20 cellular contexts compared by ENCODE assay signal in genomic region chr11:15665368-15665871, GRCh38.
DNase-seq lines count a peak whose midpoint lies in the region; ATAC-seq and TF ChIP-seq lines count a peak whose summit lies in the region.
"Had no signal": no experiment of that assay in that cellular context is flagged by ENCODE, and none has a peak within 500 bp of the region (broad histone marks: within the 10 kb centered on the region; RNA-seq: fewer than 3 reads in every experiment).

No MANE protein-coding gene starts in this region.

- no peaks in the 10 kb centered on the region for H3K27me3 ChIP-seq in esophagus muscularis mucosa
- H3K27me3 ChIP-seq: left lung had no signal

- no peak overlapping the region for H3K27ac ChIP-seq in esophagus muscularis mucosa (replicated peaks in 1 of 4)
- H3K27ac ChIP-seq: left lung, SJCRH30, thoracic aorta had no signal

- no peak for TF ChIP-seq EP300 in esophagus muscularis mucosa (IDR thresholded peaks at IDR 0.05)

- no peaks in the 10 kb centered on the region for H3K4me1 ChIP-seq in esophagus muscularis mucosa
- H3K4me1 ChIP-seq: left lung, SJCRH30 had no signal

- H3K4me3 ChIP-seq in AG09309 (ENCODE audit: control insufficient read depth, low read depth, low read length), result no peak overlapping the region
- no peak overlapping the region for H3K4me3 ChIP-seq in esophagus muscularis mucosa
- H3K4me3 ChIP-seq: left lung, SJCRH30, thoracic aorta had no signal

- DNase-seq in AG09309 (ENCODE audit: low read depth), result peak; percentile 40
- DNase-seq in HS-5 (ENCODE audit: low read depth), result peak; percentile 88
- peak; percentile 99 for DNase-seq in amniotic epithelial cell (ENCODE audit: low read depth)
- DNase-seq in left lobe of liver (ENCODE audit: low spot score), result no peak
- DNase-seq in GM13977 (ENCODE audit: low spot score), result no peak
- no peak for DNase-seq in NCI-H187 treated with DMSO at 0.1 percent for 48 hours (lab: John Stamatoyannopoulos, UW)
- no peak for DNase-seq in esophagus muscularis mucosa (ENCODE audit: extremely low spot score)
- no peak for DNase-seq in NOMO-1 treated with DMSO at 0.1 percent for 48 hours (lab: John Stamatoyannopoulos, UW; ENCODE audit: unreplicated experiment)
- DNase-seq: activated CD4-positive, alpha-beta memory T cell treated with anti-CD3 and anti-CD28 coated beads for 36 hours; activated naive CD8-positive, alpha-beta T cell treated with anti-CD3 and anti-CD28 coated beads, Interleukin-2, amount 10 ng/mL, durations not matched to agents 7 days and 5 days; activated T-cell treated with anti-CD3 and anti-CD28 coated beads, Interleukin-2, amount 50 U/mL, for 72 hours; COR-L47; hypothalamus; KBM-7; left lung; natural killer cell; NCI-H1436; SJCRH30 had no signal

- peak; percentile 56 for ATAC-seq in left lobe of liver
- ATAC-seq: activated T-cell treated with anti-CD3 and anti-CD28 coated beads, Interleukin-2, amount 50 U/mL, for 72 hours; esophagus mucosa; left lung; natural killer cell had no signal

- TF ChIP-seq POLR2A in esophagus muscularis mucosa (IDR thresholded peaks at IDR 0.05; ENCODE audit: low read depth), result no peak

- 83% methylated on average over 4 of the region's 4 CpGs for WGBS in esophagus muscularis mucosa

- no peaks in the 10 kb centered on the region for H3K9me3 ChIP-seq in esophagus muscularis mucosa
- H3K9me3 ChIP-seq: SJCRH30, thoracic aorta had no signal

- intact Hi-C loops in esophagus muscularis mucosa (cut with DNase I), result no loop called here

- in situ Hi-C loops in GM13977 (cut with MboI; ENCODE audit: low pct_unique_long_range_greater_than_20kb, low sequenced_read_pairs, unreplicated experiment), result no loop called here

- TF ChIP-seq CTCF in AG09309 (IDR thresholded peaks at IDR 0.05; ENCODE audit: control insufficient read depth, insufficient read depth, low read depth, low read length, missing control alignments) (no peak), GM13977 (IDR thresholded peaks at IDR 0.05; ENCODE audit: extremely low read depth, insufficient read depth, missing control alignments) (no peak), esophagus muscularis mucosa (IDR thresholded peaks at IDR 0.05) (no peak)

- no peaks in the 10 kb centered on the region for H3K36me3 ChIP-seq in esophagus muscularis mucosa
- H3K36me3 ChIP-seq: left lung, SJCRH30, thoracic aorta had no signal

Comparison
In these comparisons a context has a peak if more than half of its experiments do, and no peak if none do; other contexts are left out.
1. DNase-seq: peak in AG09309 (single experiment), HS-5 (single experiment) and amniotic epithelial cell (single experiment); none in left lobe of liver (single experiment), GM13977 (single experiment), NCI-H187 treated with DMSO at 0.1 percent for 48 hours (single experiment), esophagus muscularis mucosa (single experiment) and NOMO-1 treated with DMSO at 0.1 percent for 48 hours (single experiment).